In genomic region chr2:113138428-113139322, GRCh38 we compare ENCODE assay signal across 8 cellular contexts. TPM values are rescaled to one million over a fixed set of nuclear protein-coding genes. Genes with fewer than 3 reads are reported as not detected.
DNase-seq lines count a peak whose midpoint lies in the region; ATAC-seq lines count a peak whose summit lies in the region.

No MANE protein-coding gene starts in this region.

- H3K4me3 ChIP-seq in mucosa of stomach (ENCODE audit: low read length) = no peak overlapping the region

- H3K27me3 ChIP-seq in mucosa of stomach (ENCODE audit: control insufficient read depth, insufficient read depth, low read length) = no peaks in the 10 kb centered on the region

- no peaks in the 10 kb centered on the region for H3K36me3 ChIP-seq in mucosa of stomach (ENCODE audit: control insufficient read depth, insufficient read depth, low read length)

- intact Hi-C loops in Right ventricle myocardium inferior (cut with DNase I) (loop anchor here (1.0 to 5.0 kb wide), 3 partner anchors 61 to 249 kb away; no protein-coding TSS in a partner anchor), cardiac septum (cut with DNase I) (loop anchor here (2.0 to 5.0 kb wide), 3 partner anchors 60 to 234 kb away; no protein-coding TSS in a partner anchor)

- H3K9me3 ChIP-seq in mucosa of stomach (ENCODE audit: control insufficient read depth, low read length) = no peaks in the 10 kb centered on the region

- peak overlapping the region; percentile 40 for H3K9ac ChIP-seq in mucosa of stomach (ENCODE audit: low read length)

- ATAC-seq in Right ventricle myocardium inferior (peak; percentile 31), HG02870 (IDR thresholded peaks at IDR 0.05; ENCODE audit: unreplicated experiment) (peak; percentile 66), HG03196 (IDR thresholded peaks at IDR 0.05; ENCODE audit: unreplicated experiment) (no peak)

- DNase-seq in Right ventricle myocardium inferior (ENCODE audit: missing footprints) (no peak), cardiac septum (ENCODE audit: low spot score) (no peak), NCI-H226 (peak; percentile 55), epidermal melanocyte (ENCODE audit: insufficient read length, low spot score) (peak; percentile 50)
- peak; percentile 21 for DNase-seq in activated CD4-positive, alpha-beta T cell treated with anti-CD3 and anti-CD28 coated beads, Interleukin-2, amount 50 U/mL, for 1 hour

- H3K4me1 ChIP-seq in mucosa of stomach (ENCODE audit: control insufficient read depth, insufficient read depth, low read length) = peaks cover 16% of the 10 kb centered on the region

RNA-seq across cellular contexts. Expression of gene IL1RN, which starts 11.3 kb away (rescaled TPM):
- total RNA-seq in Right ventricle myocardium inferior = 0.89 TPM
- 0.59 TPM for total RNA-seq in cardiac septum

RNA-seq across cellular contexts. Expression of gene PSD4, which starts 35.1 kb away (rescaled TPM):
- total RNA-seq in Right ventricle myocardium inferior = 3.4 TPM
- total RNA-seq in cardiac septum = 2.3 TPM

Comparison
In these comparisons a context has a peak if more than half of its experiments do, and no peak if none do; other contexts are left out.
1. DNase-seq: peak in NCI-H226 (single experiment), activated CD4-positive, alpha-beta T cell treated with anti-CD3 and anti-CD28 coated beads, Interleukin-2, amount 50 U/mL, for 1 hour (single experiment) and epidermal melanocyte (single experiment); none in Right ventricle myocardium inferior (single experiment) and cardiac septum (single experiment).